2 cellular contexts compared by ENCODE assay signal in genomic region chr1:16440480-16441311, GRCh38.
TF ChIP-seq lines count a peak whose summit lies in the region.

TSS of gene NECAP2 (plus strand) at chr1:16440724. CDS start at chr1:16440762, 38 bp downstream.

TF ChIP-seq in IMR-90, 13 proteins besides CTCF, POLR2A, EP300 and RAD21:
- TF ChIP-seq MXI1 (IDR thresholded peaks at IDR 0.05; ENCODE audit: borderline replicate concordance, low read depth, low read length) (peak; percentile 80), FOS (IDR thresholded peaks at IDR 0.05; ENCODE audit: low read depth, low read length) (no peak), RCOR1 (IDR thresholded peaks at IDR 0.05; ENCODE audit: insufficient replicate concordance, low read length) (no peak), ELK1 (IDR thresholded peaks at IDR 0.05; ENCODE audit: borderline replicate concordance, low read depth, low read length) (no peak), CEBPB (IDR thresholded peaks at IDR 0.05; ENCODE audit: low read depth, low read length) (no peak), MAZ (IDR thresholded peaks at IDR 0.05; ENCODE audit: borderline replicate concordance, low read depth, low read length) (peak; percentile 68; the same call in 1 of the 2 replicates), USF2 (IDR thresholded peaks at IDR 0.05; ENCODE audit: low read depth, low read length) (peak; percentile 77), BHLHE40 (IDR thresholded peaks at IDR 0.05; ENCODE audit: low read depth, low read length) (0 out of 2 replicates have a peak, but pooled peaks have one; percentile 37), MAFK (IDR thresholded peaks at IDR 0.05; ENCODE audit: low read depth, low read length) (no peak), RFX5 (IDR thresholded peaks at IDR 0.05; ENCODE audit: low read depth, low read length) (no peak), NFE2L2 (IDR thresholded peaks at IDR 0.05; ENCODE audit: low read depth, low read length) (no peak), CHD1 (IDR thresholded peaks at IDR 0.05; ENCODE audit: low read depth, low read length) (no peak), SMC3 (IDR thresholded peaks at IDR 0.05; ENCODE audit: low read depth, low read length) (peak; percentile 54)

TF ChIP-seq in endothelial cell of umbilical vein, 7 proteins besides CTCF, POLR2A, EP300 and RAD21:
- TF ChIP-seq MAX (IDR thresholded peaks at IDR 0.05; ENCODE audit: insufficient read depth, insufficient read length) (peak; percentile 95), FOS (IDR thresholded peaks at IDR 0.05; ENCODE audit: borderline replicate concordance, insufficient read depth, low read length) (no peak), POLR2AphosphoS5 (IDR thresholded peaks at IDR 0.05; ENCODE audit: insufficient read depth, low read depth, low read length) (peak; percentile 96), MYC (IDR thresholded peaks at IDR 0.05; ENCODE audit: low read depth, low read length) (peak; percentile 35), JUN (IDR thresholded peaks at IDR 0.05; ENCODE audit: borderline replicate concordance, insufficient read depth, insufficient read length, low read depth) (no peak)
